Comparison of ENCODE assay signal across 1 cellular context in the genomic region with DNA sequence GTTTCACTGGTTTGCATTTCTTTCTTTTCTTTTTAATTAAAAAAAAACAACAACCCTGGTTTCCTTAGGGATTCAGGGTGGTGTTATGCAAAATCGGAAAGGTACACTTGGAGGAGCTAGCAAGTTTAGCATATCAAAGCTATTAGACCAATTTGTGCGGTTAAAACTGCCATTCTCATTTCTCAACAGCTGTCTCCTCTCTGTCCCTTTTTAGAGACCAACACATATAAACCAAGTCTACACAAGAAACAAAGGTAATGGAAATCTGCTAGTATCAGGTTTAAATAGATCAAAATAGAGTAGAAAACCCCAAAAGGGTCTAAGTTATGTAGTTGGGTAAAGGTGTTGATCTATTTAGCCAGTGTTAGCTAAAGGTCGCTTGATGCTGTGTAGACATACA.
TF ChIP-seq lines count a peak whose summit lies in the region.

No MANE protein-coding gene starts in this region.

TF ChIP-seq in GM12878, 131 proteins besides CTCF, POLR2A, EP300 and RAD21 (continued from another document and continues in another):
- TF ChIP-seq NR2C2 (IDR thresholded peaks at IDR 0.05; ENCODE audit: borderline replicate concordance, control insufficient read depth, insufficient read length, low read depth), result no peak
- TF ChIP-seq, protein P1, sequence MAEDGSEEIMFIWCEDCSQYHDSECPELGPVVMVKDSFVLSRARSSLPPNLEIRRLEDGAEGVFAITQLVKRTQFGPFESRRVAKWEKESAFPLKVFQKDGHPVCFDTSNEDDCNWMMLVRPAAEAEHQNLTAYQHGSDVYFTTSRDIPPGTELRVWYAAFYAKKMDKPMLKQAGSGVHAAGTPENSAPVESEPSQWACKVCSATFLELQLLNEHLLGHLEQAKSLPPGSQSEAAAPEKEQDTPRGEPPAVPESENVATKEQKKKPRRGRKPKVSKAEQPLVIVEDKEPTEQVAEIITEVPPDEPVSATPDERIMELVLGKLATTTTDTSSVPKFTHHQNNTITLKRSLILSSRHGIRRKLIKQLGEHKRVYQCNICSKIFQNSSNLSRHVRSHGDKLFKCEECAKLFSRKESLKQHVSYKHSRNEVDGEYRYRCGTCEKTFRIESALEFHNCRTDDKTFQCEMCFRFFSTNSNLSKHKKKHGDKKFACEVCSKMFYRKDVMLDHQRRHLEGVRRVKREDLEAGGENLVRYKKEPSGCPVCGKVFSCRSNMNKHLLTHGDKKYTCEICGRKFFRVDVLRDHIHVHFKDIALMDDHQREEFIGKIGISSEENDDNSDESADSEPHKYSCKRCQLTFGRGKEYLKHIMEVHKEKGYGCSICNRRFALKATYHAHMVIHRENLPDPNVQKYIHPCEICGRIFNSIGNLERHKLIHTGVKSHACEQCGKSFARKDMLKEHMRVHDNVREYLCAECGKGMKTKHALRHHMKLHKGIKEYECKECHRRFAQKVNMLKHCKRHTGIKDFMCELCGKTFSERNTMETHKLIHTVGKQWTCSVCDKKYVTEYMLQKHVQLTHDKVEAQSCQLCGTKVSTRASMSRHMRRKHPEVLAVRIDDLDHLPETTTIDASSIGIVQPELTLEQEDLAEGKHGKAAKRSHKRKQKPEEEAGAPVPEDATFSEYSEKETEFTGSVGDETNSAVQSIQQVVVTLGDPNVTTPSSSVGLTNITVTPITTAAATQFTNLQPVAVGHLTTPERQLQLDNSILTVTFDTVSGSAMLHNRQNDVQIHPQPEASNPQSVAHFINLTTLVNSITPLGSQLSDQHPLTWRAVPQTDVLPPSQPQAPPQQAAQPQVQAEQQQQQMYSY (CRISPR knock-in tag; IDR thresholded peaks at IDR 0.05), result no peak
- TF ChIP-seq BACH1 (IDR thresholded peaks at IDR 0.05; ENCODE audit: borderline replicate concordance), result no peak
- TF ChIP-seq BRCA1 (IDR thresholded peaks at IDR 0.05; ENCODE audit: low read depth, low read length), result no peak
- TF ChIP-seq ASH2L (IDR thresholded peaks at IDR 0.05; ENCODE audit: borderline replicate concordance, low read depth), result no peak
- no peak for TF ChIP-seq SREBF1 (IDR thresholded peaks at IDR 0.05; ENCODE audit: low read length)
- TF ChIP-seq HDAC6 (IDR thresholded peaks at IDR 0.05; ENCODE audit: unreplicated experiment), result no peak
- TF ChIP-seq HDGF (IDR thresholded peaks at IDR 0.05), result no peak
- no peak for TF ChIP-seq JUND (IDR thresholded peaks at IDR 0.05; ENCODE audit: low read depth, low read length)
- TF ChIP-seq TARDBP (IDR thresholded peaks at IDR 0.05; ENCODE audit: borderline replicate concordance), result no peak
- TF ChIP-seq MTA2 (IDR thresholded peaks at IDR 0.05; ENCODE audit: low read depth), result no peak; the same call in 1 of the 2 replicates
- TF ChIP-seq ZNF274 (IDR thresholded peaks at IDR 0.05; ENCODE audit: insufficient read depth, insufficient read length), result no peak
- no peak for TF ChIP-seq HDAC2 (IDR thresholded peaks at IDR 0.05)
- no peak for TF ChIP-seq BHLHE40 (IDR thresholded peaks at IDR 0.05; ENCODE audit: borderline replicate concordance in 1 of 2, low read depth in 2 of 2, low read length in 1 of 2)
- TF ChIP-seq RUNX3 (IDR thresholded peaks at IDR 0.05; ENCODE audit: low read length), result peak; percentile 80
- no peak for TF ChIP-seq SMAD1 (IDR thresholded peaks at IDR 0.05; ENCODE audit: low read depth, partially characterized antibody)
- no peak for TF ChIP-seq ZZZ3 (IDR thresholded peaks at IDR 0.05; ENCODE audit: control insufficient read depth, insufficient read length, low read depth)
- TF ChIP-seq, protein P2, sequence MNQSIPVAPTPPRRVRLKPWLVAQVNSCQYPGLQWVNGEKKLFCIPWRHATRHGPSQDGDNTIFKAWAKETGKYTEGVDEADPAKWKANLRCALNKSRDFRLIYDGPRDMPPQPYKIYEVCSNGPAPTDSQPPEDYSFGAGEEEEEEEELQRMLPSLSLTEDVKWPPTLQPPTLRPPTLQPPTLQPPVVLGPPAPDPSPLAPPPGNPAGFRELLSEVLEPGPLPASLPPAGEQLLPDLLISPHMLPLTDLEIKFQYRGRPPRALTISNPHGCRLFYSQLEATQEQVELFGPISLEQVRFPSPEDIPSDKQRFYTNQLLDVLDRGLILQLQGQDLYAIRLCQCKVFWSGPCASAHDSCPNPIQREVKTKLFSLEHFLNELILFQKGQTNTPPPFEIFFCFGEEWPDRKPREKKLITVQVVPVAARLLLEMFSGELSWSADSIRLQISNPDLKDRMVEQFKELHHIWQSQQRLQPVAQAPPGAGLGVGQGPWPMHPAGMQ (IDR thresholded peaks at IDR 0.05; ENCODE audit: borderline replicate concordance), result no peak
- no peak for TF ChIP-seq NFYA (IDR thresholded peaks at IDR 0.05; ENCODE audit: borderline replicate concordance, low read depth, low read length)
- TF ChIP-seq SUPT20H (IDR thresholded peaks at IDR 0.05; ENCODE audit: borderline replicate concordance, control insufficient read depth, low read depth, low read length), result no peak
- no peak for TF ChIP-seq POLR2AphosphoS5 (IDR thresholded peaks at IDR 0.05; ENCODE audit: low read length)
- no peak for TF ChIP-seq MYC (IDR thresholded peaks at IDR 0.05; ENCODE audit: insufficient read depth, insufficient read length, insufficient replicate concordance, low read length, severe bottlenecking)
- no peak for TF ChIP-seq MEF2B (IDR thresholded peaks at IDR 0.05; ENCODE audit: partially characterized antibody, poor library complexity, severe bottlenecking)
- no peak for TF ChIP-seq FOS (IDR thresholded peaks at IDR 0.05; ENCODE audit: borderline replicate concordance, extremely low read depth, insufficient read length)
- TF ChIP-seq ZBTB33 (IDR thresholded peaks at IDR 0.05), result no peak
- TF ChIP-seq, protein P3, sequence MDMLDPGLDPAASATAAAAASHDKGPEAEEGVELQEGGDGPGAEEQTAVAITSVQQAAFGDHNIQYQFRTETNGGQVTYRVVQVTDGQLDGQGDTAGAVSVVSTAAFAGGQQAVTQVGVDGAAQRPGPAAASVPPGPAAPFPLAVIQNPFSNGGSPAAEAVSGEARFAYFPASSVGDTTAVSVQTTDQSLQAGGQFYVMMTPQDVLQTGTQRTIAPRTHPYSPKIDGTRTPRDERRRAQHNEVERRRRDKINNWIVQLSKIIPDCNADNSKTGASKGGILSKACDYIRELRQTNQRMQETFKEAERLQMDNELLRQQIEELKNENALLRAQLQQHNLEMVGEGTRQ (IDR thresholded peaks at IDR 0.05; ENCODE audit: borderline replicate concordance, low read depth, low read length), result no peak
- TF ChIP-seq ATF2 (IDR thresholded peaks at IDR 0.05; ENCODE audit: low read length), result 0 out of 2 replicates have a peak, but pooled peaks have one; percentile 33
- TF ChIP-seq PAX8 (IDR thresholded peaks at IDR 0.05), result no peak
- no peak for TF ChIP-seq MLLT1 (IDR thresholded peaks at IDR 0.05)
- no peak for TF ChIP-seq RAD51 (IDR thresholded peaks at IDR 0.05)
- no peak for TF ChIP-seq E4F1 (IDR thresholded peaks at IDR 0.05; ENCODE audit: borderline replicate concordance, partially characterized antibody)
- no peak for TF ChIP-seq CUX1 (IDR thresholded peaks at IDR 0.05; ENCODE audit: insufficient replicate concordance, low read depth, low read length)
- TF ChIP-seq GATAD2B (conservative IDR thresholded peaks at IDR 0.05; ENCODE audit: low read depth), result no peak
- TF ChIP-seq PML (IDR thresholded peaks at IDR 0.05; ENCODE audit: low read length), result peak; percentile 57; the same call in 1 of the 2 replicates
- no peak for TF ChIP-seq GABPA (IDR thresholded peaks at IDR 0.05; ENCODE audit: low read depth)
- peak; percentile 59; the same call in 1 of the 2 replicates for TF ChIP-seq FOXM1 (IDR thresholded peaks at IDR 0.05; ENCODE audit: low read depth, low read length)
- no peak for TF ChIP-seq TBL1XR1 (IDR thresholded peaks at IDR 0.05; ENCODE audit: low read depth, low read length)
- TF ChIP-seq, protein P4, sequence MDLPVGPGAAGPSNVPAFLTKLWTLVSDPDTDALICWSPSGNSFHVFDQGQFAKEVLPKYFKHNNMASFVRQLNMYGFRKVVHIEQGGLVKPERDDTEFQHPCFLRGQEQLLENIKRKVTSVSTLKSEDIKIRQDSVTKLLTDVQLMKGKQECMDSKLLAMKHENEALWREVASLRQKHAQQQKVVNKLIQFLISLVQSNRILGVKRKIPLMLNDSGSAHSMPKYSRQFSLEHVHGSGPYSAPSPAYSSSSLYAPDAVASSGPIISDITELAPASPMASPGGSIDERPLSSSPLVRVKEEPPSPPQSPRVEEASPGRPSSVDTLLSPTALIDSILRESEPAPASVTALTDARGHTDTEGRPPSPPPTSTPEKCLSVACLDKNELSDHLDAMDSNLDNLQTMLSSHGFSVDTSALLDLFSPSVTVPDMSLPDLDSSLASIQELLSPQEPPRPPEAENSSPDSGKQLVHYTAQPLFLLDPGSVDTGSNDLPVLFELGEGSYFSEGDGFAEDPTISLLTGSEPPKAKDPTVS (IDR thresholded peaks at IDR 0.05; ENCODE audit: low read depth, low read length), result no peak
